2 cellular contexts compared by ENCODE assay signal in genomic region chr9:33165263-33166151, GRCh38.
TF ChIP-seq lines count a peak whose summit lies in the region.

No MANE protein-coding gene starts in this region.

TF ChIP-seq in HEK293, 187 proteins besides CTCF, POLR2A, EP300 and RAD21 (continued from another document and continues in another):
- TF ChIP-seq ZBTB44 (tag by site-specific recombination; IDR thresholded peaks at IDR 0.05) (peak; percentile 68), ZNF211 (tag by site-specific recombination; IDR thresholded peaks at IDR 0.05; ENCODE audit: low read depth) (no peak), SP3 (tag by site-specific recombination; IDR thresholded peaks at IDR 0.05) (no peak), ELK4 (IDR thresholded peaks at IDR 0.05; ENCODE audit: borderline replicate concordance, low read depth, low read length) (peak; percentile 94), ZNF510 (tag by site-specific recombination; IDR thresholded peaks at IDR 0.05; ENCODE audit: insufficient replicate concordance) (no peak), SCRT2 (tag by site-specific recombination; IDR thresholded peaks at IDR 0.05) (peak; percentile 99), ZNF148 (tag by site-specific recombination; IDR thresholded peaks at IDR 0.05; ENCODE audit: borderline replicate concordance) (no peak), ZNF433 (tag by site-specific recombination; IDR thresholded peaks at IDR 0.05; ENCODE audit: low read depth) (no peak), ZIC2 (tag by site-specific recombination; IDR thresholded peaks at IDR 0.05) (no peak), ZNF530 (tag by site-specific recombination; IDR thresholded peaks at IDR 0.05; ENCODE audit: low read depth) (no peak), TSHZ1 (tag by site-specific recombination; IDR thresholded peaks at IDR 0.05; ENCODE audit: borderline replicate concordance) (no peak), ZBTB17 (tag by site-specific recombination; IDR thresholded peaks at IDR 0.05) (peak; percentile 84), ZXDB (tag by site-specific recombination; IDR thresholded peaks at IDR 0.05) (peak; percentile 60), ZNF692 (tag by site-specific recombination; IDR thresholded peaks at IDR 0.05) (peak; percentile 14; the same call in 1 of the 2 replicates), GFI1B (tag by site-specific recombination; IDR thresholded peaks at IDR 0.05) (0 out of 2 replicates have a peak, but pooled peaks have one; percentile 59), ZNF23 (tag by site-specific recombination; IDR thresholded peaks at IDR 0.05; ENCODE audit: borderline replicate concordance) (no peak), YY2 (tag by site-specific recombination; IDR thresholded peaks at IDR 0.05) (no peak), MZF1 (tag by site-specific recombination; IDR thresholded peaks at IDR 0.05; ENCODE audit: borderline replicate concordance) (peak; percentile 34; the same call in 1 of the 2 replicates)

TF ChIP-seq in HepG2, 621 proteins besides CTCF, POLR2A, EP300 and RAD21 (continued from another document and continues in another):
- TF ChIP-seq XRCC5 (optimal IDR thresholded peaks at IDR 0.05; ENCODE audit: low read length): no peak
- TF ChIP-seq JUN (CRISPR knock-in tag; IDR thresholded peaks at IDR 0.05): 0 out of 2 replicates have a peak, but pooled peaks have one; percentile 45
- no peak for TF ChIP-seq ZNF547 (CRISPR knock-in tag; IDR thresholded peaks at IDR 0.05)
- no peak for TF ChIP-seq NFIB (CRISPR knock-in tag; IDR thresholded peaks at IDR 0.05; ENCODE audit: borderline replicate concordance)
- TF ChIP-seq ZBTB26 (CRISPR knock-in tag; IDR thresholded peaks at IDR 0.05; ENCODE audit: borderline replicate concordance): peak; percentile 72; the same call in 1 of the 2 replicates
- 0 out of 2 replicates have a peak, but pooled peaks have one; percentile 42 for TF ChIP-seq ZNF747 (CRISPR knock-in tag; IDR thresholded peaks at IDR 0.05; ENCODE audit: borderline replicate concordance)
- TF ChIP-seq CREB3 (CRISPR knock-in tag; IDR thresholded peaks at IDR 0.05): no peak
- peak; percentile 76; the same call in 1 of the 2 replicates for TF ChIP-seq ZNF558 (CRISPR knock-in tag; IDR thresholded peaks at IDR 0.05; ENCODE audit: borderline replicate concordance)
- peak; percentile 86 for TF ChIP-seq RARA (CRISPR knock-in tag; IDR thresholded peaks at IDR 0.05)
- TF ChIP-seq ZNF660 (CRISPR knock-in tag; IDR thresholded peaks at IDR 0.05; ENCODE audit: borderline replicate concordance, low read depth): no peak
- no peak for TF ChIP-seq ZMAT5 (CRISPR knock-in tag; IDR thresholded peaks at IDR 0.05; ENCODE audit: borderline replicate concordance, low read depth)
- peak in 1 of 2 experiments; percentile 64; a peak in 1 of 4 replicates for TF ChIP-seq REST (IDR thresholded peaks at IDR 0.05; ENCODE audit: borderline replicate concordance in 1 of 2, low read depth in 1 of 2, low read length in 2 of 2)
- TF ChIP-seq ZIK1 (CRISPR knock-in tag; IDR thresholded peaks at IDR 0.05; ENCODE audit: borderline replicate concordance, low read depth): no peak
- TF ChIP-seq ZNF879 (CRISPR knock-in tag; IDR thresholded peaks at IDR 0.05): no peak
- TF ChIP-seq ZNF713 (CRISPR knock-in tag; IDR thresholded peaks at IDR 0.05): no peak
- no peak for TF ChIP-seq GPBP1L1 (CRISPR knock-in tag; IDR thresholded peaks at IDR 0.05)
- no peak; the same call in 1 of the 2 replicates for TF ChIP-seq ZNF225 (CRISPR knock-in tag; IDR thresholded peaks at IDR 0.05)
- no peak for TF ChIP-seq ATAD3A (CRISPR knock-in tag; IDR thresholded peaks at IDR 0.05)
- TF ChIP-seq FOSL2 (CRISPR knock-in tag; IDR thresholded peaks at IDR 0.05): peak; percentile 56; the same call in 1 of the 2 replicates
- no peak for TF ChIP-seq ARNT2 (CRISPR knock-in tag; IDR thresholded peaks at IDR 0.05; ENCODE audit: low read depth)
- 0 out of 2 replicates have a peak, but pooled peaks have one; percentile 21 for TF ChIP-seq ZNF280D (CRISPR knock-in tag; IDR thresholded peaks at IDR 0.05)
- TF ChIP-seq PPARG (CRISPR knock-in tag; conservative IDR thresholded peaks at IDR 0.05): peak; percentile 99
- TF ChIP-seq SOX5 (CRISPR knock-in tag; IDR thresholded peaks at IDR 0.05; ENCODE audit: borderline replicate concordance): peak; percentile 80
- no peak for TF ChIP-seq ZNF577 (CRISPR knock-in tag; IDR thresholded peaks at IDR 0.05; ENCODE audit: borderline replicate concordance, low read depth)
- TF ChIP-seq ZNF563 (CRISPR knock-in tag; IDR thresholded peaks at IDR 0.05): no peak
- TF ChIP-seq KDM2A (CRISPR knock-in tag; IDR thresholded peaks at IDR 0.05; ENCODE audit: borderline replicate concordance, low read depth): peak; percentile 26; the same call in 1 of the 2 replicates
- no peak for TF ChIP-seq ZBTB7B (CRISPR knock-in tag; IDR thresholded peaks at IDR 0.05)
- no peak for TF ChIP-seq ZNF207 (IDR thresholded peaks at IDR 0.05; ENCODE audit: borderline replicate concordance)
- TF ChIP-seq PRPF4 (IDR thresholded peaks at IDR 0.05; ENCODE audit: low read depth, low read length, poor library complexity, severe bottlenecking): no peak
- TF ChIP-seq ZSCAN20 (CRISPR knock-in tag; IDR thresholded peaks at IDR 0.05; ENCODE audit: borderline replicate concordance): no peak
- no peak for TF ChIP-seq ZNF850 (CRISPR knock-in tag; conservative IDR thresholded peaks at IDR 0.05)
- TF ChIP-seq DMAP1 (CRISPR knock-in tag; IDR thresholded peaks at IDR 0.05): peak; percentile 35; the same call in 1 of the 2 replicates
- peak; percentile 96 for TF ChIP-seq TEAD3 (CRISPR knock-in tag; optimal IDR thresholded peaks at IDR 0.05; ENCODE audit: borderline replicate concordance)
- no peak for TF ChIP-seq KLF12 (CRISPR knock-in tag; IDR thresholded peaks at IDR 0.05; ENCODE audit: borderline replicate concordance)
- TF ChIP-seq PHF5A (CRISPR knock-in tag; IDR thresholded peaks at IDR 0.05; ENCODE audit: low read depth, unreplicated experiment): no peak
- TF ChIP-seq ZNF775 (CRISPR knock-in tag; IDR thresholded peaks at IDR 0.05; ENCODE audit: borderline replicate concordance): no peak
- peak; percentile 59; the same call in 1 of the 2 replicates for TF ChIP-seq SP5 (CRISPR knock-in tag; IDR thresholded peaks at IDR 0.05; ENCODE audit: borderline replicate concordance, low read depth)
- TF ChIP-seq GABPB1 (CRISPR knock-in tag; IDR thresholded peaks at IDR 0.05): peak; percentile 77
- no peak for TF ChIP-seq ZNF367 (CRISPR knock-in tag; IDR thresholded peaks at IDR 0.05; ENCODE audit: borderline replicate concordance)
- no peak for TF ChIP-seq ZNF639 (CRISPR knock-in tag; conservative IDR thresholded peaks at IDR 0.05)
- no peak for TF ChIP-seq FUBP1 (CRISPR knock-in tag; IDR thresholded peaks at IDR 0.05; ENCODE audit: borderline replicate concordance)
- TF ChIP-seq ZNF24 (IDR thresholded peaks at IDR 0.05): no peak
